23 cellular contexts compared by ENCODE assay signal in genomic region chr1:230569201-230569600, GRCh38.
DNase-seq lines count a peak whose midpoint lies in the region; ATAC-seq, FAIRE-seq and TF ChIP-seq lines count a peak whose summit lies in the region.
"Had no signal": no experiment of that assay in that cellular context is flagged by ENCODE, and none has a peak within 500 bp of the region (broad histone marks: within the 10 kb centered on the region; RNA-seq: fewer than 3 reads in every experiment).

No MANE protein-coding gene starts in this region.

- FAIRE-seq in A549 (lab: Jason Lieb, UNC), result no peak
- FAIRE-seq: A204.1, G401.6, GM12892, H1 had no signal

- H3K27ac ChIP-seq in A549, result no peak overlapping the region
- H3K27ac ChIP-seq in hepatocyte, result no peak overlapping the region
- H3K27ac ChIP-seq in spleen, result no peak overlapping the region
- H3K27ac ChIP-seq: 22Rv1; BLaER1 treated with 17β-estradiol and CSF1 and Interleukin-3, amounts not matched to agents 10 nM and 100 nM; GM23248 had no signal

- H3K27ac Mint-ChIP-seq in nephron, result peak overlapping the region in 2 of 3 experiments; percentile 37 to 74
- H3K27ac Mint-ChIP-seq in activated naive CD8-positive, alpha-beta T cell treated with anti-CD3 and anti-CD28 coated beads, Interleukin-2, amount 50 U/mL, for 24 hours, result no peak overlapping the region
- H3K27ac Mint-ChIP-seq: CD14-positive monocyte; CD4-positive, alpha-beta T cell had no signal

- TF ChIP-seq EP300 in A549 (IDR thresholded peaks at IDR 0.05), result no peak
- no peak for TF ChIP-seq EP300 in Ishikawa (IDR thresholded peaks at IDR 0.05; ENCODE audit: borderline replicate concordance)

- H3K79me2 ChIP-seq in hepatocyte, result no peaks in the 10 kb centered on the region

- H3K4me1 ChIP-seq in A549 (peaks cover 5% of the 10 kb centered on the region; the same call in 2 of the 3 replicates), hepatocyte (ENCODE audit: insufficient read depth) (peaks cover 11% of the 10 kb centered on the region), spleen (peaks cover 0 to 17% (median 0%) of the 10 kb centered on the region in 6 donors)
- H3K4me1 ChIP-seq: BE2C had no signal

- H3K4me1 Mint-ChIP-seq in nephron, result peaks cover 27% of the 10 kb centered on the region
- peaks cover 4% of the 10 kb centered on the region for H3K4me1 Mint-ChIP-seq in activated naive CD8-positive, alpha-beta T cell treated with anti-CD3 and anti-CD28 coated beads, Interleukin-2, amount 50 U/mL, for 24 hours

- H3K36me3 ChIP-seq in hepatocyte (replicated peaks; ENCODE audit: insufficient read depth, low read depth) (no peaks in the 10 kb centered on the region), spleen (no peaks in the 10 kb centered on the region)
- H3K36me3 ChIP-seq: BE2C; BLaER1 treated with 17β-estradiol and CSF1 and Interleukin-3, amounts not matched to agents 10 nM and 100 nM had no signal

- no peaks in the 10 kb centered on the region for H3K9me3 Mint-ChIP-seq in nephron
- no peaks in the 10 kb centered on the region for H3K9me3 Mint-ChIP-seq in activated naive CD8-positive, alpha-beta T cell treated with anti-CD3 and anti-CD28 coated beads, Interleukin-2, amount 50 U/mL, for 24 hours
- H3K9me3 Mint-ChIP-seq: CD4-positive, alpha-beta T cell had no signal

- CTCF ChIA-PET in A549 (lab: Yijun Ruan, JAX), result no interaction called here

- TF ChIP-seq CTCF in A549 (IDR thresholded peaks at IDR 0.05) (no peak), nephron (IDR thresholded peaks at IDR 0.05; ENCODE audit: unreplicated experiment in 3 of 3) (no peak), hepatocyte (IDR thresholded peaks at IDR 0.05; ENCODE audit: poor library complexity) (no peak), spleen (IDR thresholded peaks at IDR 0.05 in 8 of 11, conservative IDR thresholded peaks at IDR 0.05 in 3 of 11) (no peak)

- H3K4me3 ChIP-seq in A549 (no peak overlapping the region), hepatocyte (no peak overlapping the region), spleen (no peak overlapping the region)
- H3K4me3 ChIP-seq: BLaER1 treated with 17β-estradiol and CSF1 and Interleukin-3, amounts not matched to agents 10 nM and 100 nM; GM23248 had no signal

- H3K9me3 ChIP-seq in A549 (no peaks in the 10 kb centered on the region), hepatocyte (ENCODE audit: low read depth) (no peaks in the 10 kb centered on the region), spleen (no peaks in the 10 kb centered on the region)
- H3K9me3 ChIP-seq: BE2C; BLaER1 treated with 17β-estradiol and CSF1 and Interleukin-3, amounts not matched to agents 10 nM and 100 nM had no signal

- ATAC-seq in A549, result no peak
- ATAC-seq in activated naive CD8-positive, alpha-beta T cell treated with anti-CD3 and anti-CD28 coated beads, Interleukin-2, amount 50 U/mL, for 24 hours, result no peak

- H3K36me3 Mint-ChIP-seq in nephron (ENCODE audit: low read depth), result no peaks in the 10 kb centered on the region
- H3K36me3 Mint-ChIP-seq in activated naive CD8-positive, alpha-beta T cell treated with anti-CD3 and anti-CD28 coated beads, Interleukin-2, amount 50 U/mL, for 24 hours (ENCODE audit: low read depth), result no peaks in the 10 kb centered on the region

- H3K4me3 Mint-ChIP-seq in nephron, result no peak overlapping the region
- no peak overlapping the region for H3K4me3 Mint-ChIP-seq in activated naive CD8-positive, alpha-beta T cell treated with anti-CD3 and anti-CD28 coated beads, Interleukin-2, amount 50 U/mL, for 24 hours
- H3K4me3 Mint-ChIP-seq: CD14-positive monocyte; CD4-positive, alpha-beta T cell had no signal

- no peaks in the 10 kb centered on the region for H4K20me1 ChIP-seq in hepatocyte (ENCODE audit: insufficient read depth, poor library complexity, severe bottlenecking)
- H4K20me1 ChIP-seq: BLaER1 treated with 17β-estradiol and CSF1 and Interleukin-3, amounts not matched to agents 10 nM and 100 nM had no signal

- POLR2A ChIA-PET in A549 (lab: Yijun Ruan, JAX), result no interaction called here

- H3K27me3 Mint-ChIP-seq in nephron (ENCODE audit: low read depth), result peaks cover 7% of the 10 kb centered on the region
- H3K27me3 Mint-ChIP-seq in activated naive CD8-positive, alpha-beta T cell treated with anti-CD3 and anti-CD28 coated beads, Interleukin-2, amount 50 U/mL, for 24 hours, result peaks cover 28% of the 10 kb centered on the region

- DNase-seq in A549 (ENCODE audit: low read depth in 1 of 2, low spot score in 1 of 2) (no peak), hepatocyte (ENCODE audit: low spot score) (no peak), spleen (no peak)
- DNase-seq in activated naive CD8-positive, alpha-beta T cell treated with anti-CD3 and anti-CD28 coated beads, Interleukin-2, amount 50 U/mL, for 24 hours, result no peak
- DNase-seq: ACHN; AML-193; BE2C; CD4-positive, alpha-beta T cell; COR-L47; DMS153; DND-41; GM23248; H7; HCEC 1CT had no signal

- H3K27me3 ChIP-seq in hepatocyte, result no peaks in the 10 kb centered on the region
- peaks cover 0 to 11% (median 0%) of the 10 kb centered on the region in 7 donors for H3K27me3 ChIP-seq in spleen (replicated peaks in 1 of 7)
- H3K27me3 ChIP-seq: BE2C; BLaER1 treated with 17β-estradiol and CSF1 and Interleukin-3, amounts not matched to agents 10 nM and 100 nM had no signal

- H3K9me2 ChIP-seq in hepatocyte (replicated peaks; ENCODE audit: insufficient read depth), result no peaks in the 10 kb centered on the region

- TF ChIP-seq POLR2A in A549 (IDR thresholded peaks at IDR 0.05; ENCODE audit: low read length) (no peak), spleen (IDR thresholded peaks at IDR 0.05) (no peak)

- intact Hi-C loops in spleen (cut with DNase I; ENCODE audit: low total_unique reads), result no loop called here

- TF ChIP-seq RAD21 in A549 (conservative IDR thresholded peaks at IDR 0.05 in 1 of 2, IDR thresholded peaks at IDR 0.05 in 1 of 2), result no peak
- no peak for TF ChIP-seq RAD21 in Ishikawa (IDR thresholded peaks at IDR 0.05; ENCODE audit: low read depth)

- WGBS in A549 (ENCODE audit: missing lambda C conversion rate), result 68% methylated on average over 9 of the region's 9 CpGs
- 90% methylated on average over 9 of the region's 9 CpGs for WGBS in hepatocyte (ENCODE audit: low lambda C conversion rate, missing lambda C conversion rate)
- 87 to 95% (median 94%) methylated on average over 9 of the region's 9 CpGs for WGBS in spleen, 5 donors

- no peak overlapping the region for H2AFZ ChIP-seq in hepatocyte
- H2AFZ ChIP-seq: GM23248 had no signal

- H3K4me2 ChIP-seq in A549 (no peak overlapping the region), hepatocyte (no peak overlapping the region)

TF ChIP-seq in A549, 52 proteins besides CTCF, POLR2A, EP300 and RAD21:
- TF ChIP-seq, protein P1, sequence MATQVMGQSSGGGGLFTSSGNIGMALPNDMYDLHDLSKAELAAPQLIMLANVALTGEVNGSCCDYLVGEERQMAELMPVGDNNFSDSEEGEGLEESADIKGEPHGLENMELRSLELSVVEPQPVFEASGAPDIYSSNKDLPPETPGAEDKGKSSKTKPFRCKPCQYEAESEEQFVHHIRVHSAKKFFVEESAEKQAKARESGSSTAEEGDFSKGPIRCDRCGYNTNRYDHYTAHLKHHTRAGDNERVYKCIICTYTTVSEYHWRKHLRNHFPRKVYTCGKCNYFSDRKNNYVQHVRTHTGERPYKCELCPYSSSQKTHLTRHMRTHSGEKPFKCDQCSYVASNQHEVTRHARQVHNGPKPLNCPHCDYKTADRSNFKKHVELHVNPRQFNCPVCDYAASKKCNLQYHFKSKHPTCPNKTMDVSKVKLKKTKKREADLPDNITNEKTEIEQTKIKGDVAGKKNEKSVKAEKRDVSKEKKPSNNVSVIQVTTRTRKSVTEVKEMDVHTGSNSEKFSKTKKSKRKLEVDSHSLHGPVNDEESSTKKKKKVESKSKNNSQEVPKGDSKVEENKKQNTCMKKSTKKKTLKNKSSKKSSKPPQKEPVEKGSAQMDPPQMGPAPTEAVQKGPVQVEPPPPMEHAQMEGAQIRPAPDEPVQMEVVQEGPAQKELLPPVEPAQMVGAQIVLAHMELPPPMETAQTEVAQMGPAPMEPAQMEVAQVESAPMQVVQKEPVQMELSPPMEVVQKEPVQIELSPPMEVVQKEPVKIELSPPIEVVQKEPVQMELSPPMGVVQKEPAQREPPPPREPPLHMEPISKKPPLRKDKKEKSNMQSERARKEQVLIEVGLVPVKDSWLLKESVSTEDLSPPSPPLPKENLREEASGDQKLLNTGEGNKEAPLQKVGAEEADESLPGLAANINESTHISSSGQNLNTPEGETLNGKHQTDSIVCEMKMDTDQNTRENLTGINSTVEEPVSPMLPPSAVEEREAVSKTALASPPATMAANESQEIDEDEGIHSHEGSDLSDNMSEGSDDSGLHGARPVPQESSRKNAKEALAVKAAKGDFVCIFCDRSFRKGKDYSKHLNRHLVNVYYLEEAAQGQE (IDR thresholded peaks at IDR 0.05), result 0 out of 2 replicates have a peak, but pooled peaks have one; percentile 20
- TF ChIP-seq HOXB5 (CRISPR knock-in tag; IDR thresholded peaks at IDR 0.05), result no peak

TF ChIP-seq in Ishikawa, 13 proteins besides CTCF, POLR2A, EP300 and RAD21:
- no peak for TF ChIP-seq TCF12 (IDR thresholded peaks at IDR 0.05; ENCODE audit: low read depth)
- TF ChIP-seq, protein P1 (IDR thresholded peaks at IDR 0.05; ENCODE audit: low read depth), result peak; percentile 41; the same call in 1 of the 2 replicates
